Comparison of ENCODE assay signal across 7 cellular contexts in genomic region chr5:134635366-134635765, GRCh38. TPM values are rescaled to one million over a fixed set of nuclear protein-coding genes. Genes with fewer than 3 reads are reported as not detected.
DNase-seq lines count a peak whose midpoint lies in the region; ATAC-seq and TF ChIP-seq lines count a peak whose summit lies in the region.
"Not testable (repeated sequence)": the region's sequence is repeated elsewhere in the genome, so short reads cannot be mapped to it uniquely, and the experiment has no call there.

No MANE protein-coding gene starts in this region.

- H3K4me1 ChIP-seq in OCI-LY7 (ENCODE audit: insufficient read depth, low read length, poor library complexity, severe bottlenecking) = not testable (repeated sequence)

- H3K4me3 ChIP-seq in OCI-LY7 (ENCODE audit: low read depth, low read length, poor library complexity, severe bottlenecking) = not testable (repeated sequence)

- not testable (repeated sequence) for H4K20me1 ChIP-seq in OCI-LY7 (ENCODE audit: insufficient read depth, low read length)

- peak overlapping the region; percentile 80 for H2AFZ ChIP-seq in OCI-LY7 (ENCODE audit: low read length)

- not testable (repeated sequence) for H3K4me2 ChIP-seq in OCI-LY7 (ENCODE audit: low read length)

- peaks cover 21% of the 10 kb centered on the region for H3K79me2 ChIP-seq in OCI-LY7 (ENCODE audit: insufficient read depth, low read depth, low read length)

- not testable (repeated sequence) for H3K9me3 ChIP-seq in OCI-LY7 (ENCODE audit: low read length)

- not testable (repeated sequence) for H3K36me3 ChIP-seq in OCI-LY7 (ENCODE audit: insufficient read depth, low read length)

- H3K27ac Mint-ChIP-seq in activated CD4-positive, alpha-beta memory T cell treated with anti-CD3 and anti-CD28 coated beads for 36 hours = peak overlapping the region; percentile 89
- H3K27ac Mint-ChIP-seq in activated T-helper 2 cell treated with anti-CD3 and anti-CD28 coated beads, Interferon-gamma antibody, Interleukin-2, Interleukin-4, amounts not matched to agents 10 μg/mL and 5 μg/mL and 100 μg/mL, durations not matched to agents 14 hours and 24 hours and 36 hours = peak overlapping the region; percentile 81
- H3K27ac Mint-ChIP-seq in activated naive CD8-positive, alpha-beta T cell = peak overlapping the region; percentile 17
- H3K27ac Mint-ChIP-seq in central memory CD8-positive, alpha-beta T cell (ENCODE audit: low read depth) = peak overlapping the region; percentile 71
- not testable (repeated sequence) for H3K27ac Mint-ChIP-seq in neural crest cell (ENCODE audit: unreplicated experiment)
- peak overlapping the region; percentile 5 for H3K27ac Mint-ChIP-seq in stimulated activated memory B cell treated with anti-CD40 and anti-IgM and Interleukin-4, amounts not matched to agents 10 μg/mL and 1 μg/mL and 100 μg/mL, for 72 hours

- not testable (repeated sequence) for H3K9me2 ChIP-seq in OCI-LY7 (ENCODE audit: insufficient read depth, low read length)

- H3K4me3 Mint-ChIP-seq in activated CD4-positive, alpha-beta memory T cell treated with anti-CD3 and anti-CD28 coated beads for 36 hours = peak overlapping the region; percentile 27
- H3K4me3 Mint-ChIP-seq in activated T-helper 2 cell treated with anti-CD3 and anti-CD28 coated beads, Interferon-gamma antibody, Interleukin-2, Interleukin-4, amounts not matched to agents 10 μg/mL and 5 μg/mL and 100 μg/mL, durations not matched to agents 14 hours and 24 hours and 36 hours (ENCODE audit: low read depth) = peak overlapping the region; percentile 38
- peak overlapping the region; percentile 32 for H3K4me3 Mint-ChIP-seq in activated naive CD8-positive, alpha-beta T cell
- H3K4me3 Mint-ChIP-seq in central memory CD8-positive, alpha-beta T cell; stimulated activated memory B cell treated with anti-CD40 and anti-IgM and Interleukin-4, amounts not matched to agents 10 μg/mL and 1 μg/mL and 100 μg/mL, for 72 hours: not testable (repeated sequence)
- H3K4me3 Mint-ChIP-seq in neural crest cell = peak overlapping the region; percentile 52

- peaks cover 18% of the 10 kb centered on the region for H3K4me1 Mint-ChIP-seq in activated CD4-positive, alpha-beta memory T cell treated with anti-CD3 and anti-CD28 coated beads for 36 hours (ENCODE audit: low read depth)
- peaks cover 17% of the 10 kb centered on the region for H3K4me1 Mint-ChIP-seq in activated T-helper 2 cell treated with anti-CD3 and anti-CD28 coated beads, Interferon-gamma antibody, Interleukin-2, Interleukin-4, amounts not matched to agents 10 μg/mL and 5 μg/mL and 100 μg/mL, durations not matched to agents 14 hours and 24 hours and 36 hours (ENCODE audit: low read depth)
- peaks cover 13% of the 10 kb centered on the region for H3K4me1 Mint-ChIP-seq in activated naive CD8-positive, alpha-beta T cell (ENCODE audit: low read depth)
- H3K4me1 Mint-ChIP-seq in central memory CD8-positive, alpha-beta T cell; neural crest cell: not testable (repeated sequence)
- peaks cover 18% of the 10 kb centered on the region for H3K4me1 Mint-ChIP-seq in stimulated activated memory B cell treated with anti-CD40 and anti-IgM and Interleukin-4, amounts not matched to agents 10 μg/mL and 1 μg/mL and 100 μg/mL, for 72 hours

- CTCF ChIA-PET in OCI-LY7 (lab: Charles Lee; ENCODE audit: unreplicated experiment) = interaction anchor here (0.6 kb wide), 1 partner anchor 1093 kb away, joined by 4 read pairs; no protein-coding TSS in a partner anchor
- CTCF ChIA-PET in activated CD4-positive, alpha-beta memory T cell treated with anti-CD3 and anti-CD28 coated beads for 36 hours (lab: Charles Lee) = interaction anchor here (1.1 to 3.0 kb wide), 4 partner anchors 13 to 103 kb away, joined by 5 to 13 read pairs (median 7); partner anchors contain the start of genes CAMLG and SEC24A

- H3K27me3 Mint-ChIP-seq in activated CD4-positive, alpha-beta memory T cell treated with anti-CD3 and anti-CD28 coated beads for 36 hours; activated T-helper 2 cell treated with anti-CD3 and anti-CD28 coated beads, Interferon-gamma antibody, Interleukin-2, Interleukin-4, amounts not matched to agents 10 μg/mL and 5 μg/mL and 100 μg/mL, durations not matched to agents 14 hours and 24 hours and 36 hours (ENCODE audit: low read depth); activated naive CD8-positive, alpha-beta T cell; central memory CD8-positive, alpha-beta T cell; neural crest cell (ENCODE audit: low read depth); stimulated activated memory B cell treated with anti-CD40 and anti-IgM and Interleukin-4, amounts not matched to agents 10 μg/mL and 1 μg/mL and 100 μg/mL, for 72 hours: not testable (repeated sequence)

- not testable (repeated sequence) for H3K27ac ChIP-seq in OCI-LY7 (ENCODE audit: low read depth, low read length, poor library complexity, severe bottlenecking)

- H3K9me3 Mint-ChIP-seq in activated CD4-positive, alpha-beta memory T cell treated with anti-CD3 and anti-CD28 coated beads for 36 hours; activated T-helper 2 cell treated with anti-CD3 and anti-CD28 coated beads, Interferon-gamma antibody, Interleukin-2, Interleukin-4, amounts not matched to agents 10 μg/mL and 5 μg/mL and 100 μg/mL, durations not matched to agents 14 hours and 24 hours and 36 hours; activated naive CD8-positive, alpha-beta T cell (ENCODE audit: low read depth); central memory CD8-positive, alpha-beta T cell; neural crest cell; stimulated activated memory B cell treated with anti-CD40 and anti-IgM and Interleukin-4, amounts not matched to agents 10 μg/mL and 1 μg/mL and 100 μg/mL, for 72 hours: not testable (repeated sequence)

- DNase-seq in OCI-LY7 (ENCODE audit: low spot score); activated T-helper 2 cell treated with anti-CD3 and anti-CD28 coated beads, Interferon-gamma antibody, Interleukin-2, Interleukin-4, amounts not matched to agents 10 μg/mL and 5 μg/mL and 100 μg/mL, durations not matched to agents 14 hours and 24 hours and 36 hours (ENCODE audit: low spot score); central memory CD8-positive, alpha-beta T cell (ENCODE audit: low spot score in 2 of 2); neural crest cell (ENCODE audit: low read depth, low spot score): not testable (repeated sequence)
- peak; percentile 49 for DNase-seq in activated CD4-positive, alpha-beta memory T cell treated with anti-CD3 and anti-CD28 coated beads for 36 hours

- not testable (repeated sequence) for H3K36me3 Mint-ChIP-seq in activated CD4-positive, alpha-beta memory T cell treated with anti-CD3 and anti-CD28 coated beads for 36 hours; activated T-helper 2 cell treated with anti-CD3 and anti-CD28 coated beads, Interferon-gamma antibody, Interleukin-2, Interleukin-4, amounts not matched to agents 10 μg/mL and 5 μg/mL and 100 μg/mL, durations not matched to agents 14 hours and 24 hours and 36 hours (ENCODE audit: low read depth); activated naive CD8-positive, alpha-beta T cell; central memory CD8-positive, alpha-beta T cell (ENCODE audit: insufficient read depth); neural crest cell (ENCODE audit: low read depth); stimulated activated memory B cell treated with anti-CD40 and anti-IgM and Interleukin-4, amounts not matched to agents 10 μg/mL and 1 μg/mL and 100 μg/mL, for 72 hours

- POLR2A ChIA-PET in OCI-LY7 (lab: Charles Lee) = interaction anchor here (0.6 to 6.2 kb wide), 3 partner anchors 10 to 153 kb away, joined by 3 to 47 read pairs (median 3); partner anchors contain the start of gene DDX46
- POLR2A ChIA-PET in activated CD4-positive, alpha-beta memory T cell treated with anti-CD3 and anti-CD28 coated beads for 36 hours (lab: Charles Lee) = interaction anchor here (0.7 to 2.0 kb wide), 7 partner anchors 11 to 267 kb away, joined by 3 to 10 read pairs (median 4); partner anchors contain the start of gene SEC24A

- ATAC-seq in central memory CD8-positive, alpha-beta T cell (replicated peaks; ENCODE audit: extremely low read depth, poor library complexity, severe bottlenecking); stimulated activated memory B cell treated with anti-CD40 and anti-IgM and Interleukin-4, amounts not matched to agents 10 μg/mL and 1 μg/mL and 100 μg/mL, for 72 hours: not testable (repeated sequence)

- not testable (repeated sequence) for TF ChIP-seq CTCF in OCI-LY7 (conservative IDR thresholded peaks at IDR 0.05; ENCODE audit: low read length); neural crest cell (conservative IDR thresholded peaks at IDR 0.05)

- not testable (repeated sequence) for BruUV-seq in OCI-LY7 (replicated peaks; lab: Mats Ljungman, UMichigan)

- intact Hi-C loops in OCI-LY7 (cut with micrococcal nuclease; ENCODE audit: unreplicated experiment); activated CD4-positive, alpha-beta memory T cell treated with anti-CD3 and anti-CD28 coated beads for 36 hours (cut with micrococcal nuclease): not testable (repeated sequence)
- intact Hi-C loops in activated T-helper 2 cell treated with anti-CD3 and anti-CD28 coated beads, Interferon-gamma antibody, Interleukin-2, Interleukin-4, amounts not matched to agents 10 μg/mL and 5 μg/mL and 100 μg/mL, durations not matched to agents 14 hours and 24 hours and 36 hours (cut with micrococcal nuclease) = loop anchor here (10.0 kb wide), 1 partner anchor 269 kb away; the partner anchor contains the start of gene PCBD2

RNA-seq across cellular contexts. Expression of gene SAR1B, which starts 2.7 kb away (rescaled TPM):
- total RNA-seq in OCI-LY7 (2014; rRNA removed; shearing (Covaris generic)) = 24.0 and 28.6 TPM in 2 replicates
- total RNA-seq in OCI-LY7 (2022) (39.7 and 42.9 TPM in 2 replicates), neural crest cell (33.5 and 34.3 TPM in 2 replicates)
- 10 to 100 TPM; 56.8 to 61.1 TPM for total RNA-seq in activated CD4-positive, alpha-beta memory T cell treated with anti-CD3 and anti-CD28 coated beads for 36 hours
- total RNA-seq in activated T-helper 2 cell treated with anti-CD3 and anti-CD28 coated beads, Interferon-gamma antibody, Interleukin-2, Interleukin-4, amounts not matched to agents 10 μg/mL and 5 μg/mL and 100 μg/mL, durations not matched to agents 14 hours and 24 hours and 36 hours = 43.6 and 47.5 TPM in 2 replicates

RNA-seq across cellular contexts. Expression of gene SEC24A, which starts 13.2 kb away (rescaled TPM):
- total RNA-seq in OCI-LY7 (2014; rRNA removed; shearing (Covaris generic)) = 5.5 and 5.6 TPM in 2 replicates
- total RNA-seq in OCI-LY7 (2022) (20.4 and 20.5 TPM in 2 replicates), neural crest cell (21.6 and 22.2 TPM in 2 replicates)
- total RNA-seq in activated CD4-positive, alpha-beta memory T cell treated with anti-CD3 and anti-CD28 coated beads for 36 hours = 10 to 100 TPM; 30.8 to 31.4 TPM
- total RNA-seq in activated T-helper 2 cell treated with anti-CD3 and anti-CD28 coated beads, Interferon-gamma antibody, Interleukin-2, Interleukin-4, amounts not matched to agents 10 μg/mL and 5 μg/mL and 100 μg/mL, durations not matched to agents 14 hours and 24 hours and 36 hours = 33.9 and 34.0 TPM in 2 replicates
